Comparison of ENCODE assay signal across 8 cellular contexts in genomic region chr6:11975353-11975977, GRCh38. TPM values are rescaled to one million over a fixed set of nuclear protein-coding genes. Genes with fewer than 3 reads are reported as not detected.
DNase-seq lines count a peak whose midpoint lies in the region; ATAC-seq, FAIRE-seq and TF ChIP-seq lines count a peak whose summit lies in the region.

No MANE protein-coding gene starts in this region.

- peak overlapping the region in 1 of 2 experiments; percentile 38; a peak in 1 of 4 replicates for H3K9ac ChIP-seq in K562 (ENCODE audit: insufficient read depth in 1 of 2, low read depth in 2 of 2, low read length in 2 of 2)

- peaks cover 33% of the 10 kb centered on the region for H3K4me1 Mint-ChIP-seq in stimulated activated naive CD8-positive, alpha-beta T cell treated with anti-CD3 and anti-CD28 coated beads, Interleukin-15, amount 100 ng/mL, for 72 hours

- WGBS in K562 (ENCODE audit: insufficient coverage, low coverage, missing lambda C conversion rate): 53% methylated on average over 10 of the region's 14 CpGs

- intact Hi-C loops in K562 (cut with micrococcal nuclease) (loop anchor here (5.0 kb wide), 1 partner anchor 43 kb away; no protein-coding TSS in a partner anchor), PC-9 (cut with micrococcal nuclease; ENCODE audit: unreplicated experiment) (no loop called here)

- no peak overlapping the region for H3K27ac Mint-ChIP-seq in stimulated activated naive CD8-positive, alpha-beta T cell treated with anti-CD3 and anti-CD28 coated beads, Interleukin-15, amount 100 ng/mL, for 72 hours

- H3K79me2 ChIP-seq in K562 (ENCODE audit: control insufficient read depth, insufficient read depth, low read length) (no peaks in the 10 kb centered on the region), PC-9 (ENCODE audit: low read depth) (no peaks in the 10 kb centered on the region)

- no peaks in the 10 kb centered on the region for H3K27me3 Mint-ChIP-seq in stimulated activated naive CD8-positive, alpha-beta T cell treated with anti-CD3 and anti-CD28 coated beads, Interleukin-15, amount 100 ng/mL, for 72 hours

- BruUV-seq in K562 (replicated peaks; lab: Mats Ljungman, UMichigan): no TSS peak
- BruUV-seq in PC-9 (replicated peaks; lab: Mats Ljungman, UMichigan): no TSS peak

- H3K36me3 ChIP-seq in K562 (ENCODE audit: control insufficient read depth, insufficient read depth, low read length) (no peaks in the 10 kb centered on the region), PC-9 (ENCODE audit: low read depth) (no peaks in the 10 kb centered on the region)

- H3K4me3 Mint-ChIP-seq in stimulated activated naive CD8-positive, alpha-beta T cell treated with anti-CD3 and anti-CD28 coated beads, Interleukin-15, amount 100 ng/mL, for 72 hours: peak overlapping the region; percentile 1

- H3K4me3 ChIP-seq in Jurkat, Clone E6-1 (ENCODE audit: low read length): no peak overlapping the region
- H3K4me3 ChIP-seq in K562: no peak overlapping the region
- no peak overlapping the region for H3K4me3 ChIP-seq in PC-9

- peak overlapping the region; percentile 90 for H2AFZ ChIP-seq in K562 (ENCODE audit: low read depth, low read length)
- no peak overlapping the region for H2AFZ ChIP-seq in PC-9

- H4K20me1 ChIP-seq in K562 (replicated peaks; ENCODE audit: control insufficient read depth, insufficient read depth, low read length) (no peaks in the 10 kb centered on the region), PC-9 (ENCODE audit: insufficient read depth) (no peaks in the 10 kb centered on the region)

- CTCF ChIA-PET in K562 (lab: Yijun Ruan, JAX; ENCODE audit: low intra/inter-chr PET ratio): no interaction called here
- CTCF ChIA-PET in PC-9 (lab: Charles Lee): interaction anchor here (0.7 kb wide), 1 partner anchor 199 kb away, joined by 4 read pairs; no protein-coding TSS in a partner anchor

- in situ Hi-C loops in K562 (cut with MboI): no loop called here

- POLR2A ChIA-PET in K562 (lab: Yijun Ruan, JAX): interaction anchor here (0.6 to 1.6 kb wide), 5 partner anchors 13 to 100 kb away, joined by 3 to 4 read pairs (median 3); no protein-coding TSS in a partner anchor
- POLR2A ChIA-PET in PC-9 (lab: Charles Lee; ENCODE audit: unreplicated experiment): interaction anchor here (0.5 to 0.8 kb wide), 2 partner anchors 32 to 201 kb away, joined by 3 to 19 read pairs; no protein-coding TSS in a partner anchor

- ATAC-seq in GM21423 (IDR thresholded peaks at IDR 0.05; ENCODE audit: unreplicated experiment) (peak; percentile 87), K562 (peak; percentile 77)
- ATAC-seq in stimulated activated naive CD8-positive, alpha-beta T cell treated with anti-CD3 and anti-CD28 coated beads, Interleukin-15, amount 100 ng/mL, for 72 hours: peak; percentile 96

- peaks cover 3 to 22% of the 10 kb centered on the region in 2 experiments; a peak in 4 of 5 replicates for H3K4me1 ChIP-seq in K562 (replicated peaks in 1 of 2; ENCODE audit: control insufficient read depth in 2 of 2, insufficient read depth in 2 of 2, low read length in 2 of 2)
- peaks cover 9% of the 10 kb centered on the region; the same call in 1 of the 2 replicates for H3K4me1 ChIP-seq in PC-9 (replicated peaks; ENCODE audit: insufficient read depth)

- H3K27me3 ChIP-seq in K562 (ENCODE audit: control insufficient read depth in 2 of 2, insufficient read depth in 2 of 2, low read length in 2 of 2) (no peaks in the 10 kb centered on the region), PC-9 (ENCODE audit: insufficient read depth, low read depth) (no peaks in the 10 kb centered on the region)

- H3K9me3 ChIP-seq in K562 (replicated peaks; ENCODE audit: control insufficient read depth, insufficient read depth, low read depth, low read length) (peaks cover 3% of the 10 kb centered on the region; the same call in 1 of the 2 replicates), PC-9 (ENCODE audit: insufficient read depth, low read depth) (no peaks in the 10 kb centered on the region)

- no peaks in the 10 kb centered on the region for H3K9me1 ChIP-seq in K562 (ENCODE audit: control insufficient read depth, insufficient read depth, low read length)

- H3K9me2 ChIP-seq in PC-9 (ENCODE audit: insufficient read depth): no peaks in the 10 kb centered on the region

- 0 out of 4 replicates have a peak, but pooled peaks of 1 of the 2 experiments have one; percentile 10 for TF ChIP-seq RAD21 in K562 (CRISPR knock-in tag; conservative IDR thresholded peaks at IDR 0.05 in 1 of 2, IDR thresholded peaks at IDR 0.05 in 1 of 2)

- H3K27ac ChIP-seq in K562 (ENCODE audit: extremely low read depth, low read depth, low read length) (peak overlapping the region; percentile 15; the same call in 1 of the 3 replicates), PC-9 (no peak overlapping the region)

- DNase-seq in GM12892 (ENCODE audit: insufficient read length) (peak; percentile 23), K562 (ENCODE audit: extremely low read depth in 1 of 4, low spot score in 3 of 4) (peak; percentile 33 to 73 (median 54)), NCI-H345 treated with DMSO at 0.1 percent for 48 hours (lab: John Stamatoyannopoulos, UW; ENCODE audit: unreplicated experiment) (no peak), PC-9 (no peak), NK-92 (lab: John Stamatoyannopoulos, UW; ENCODE audit: unreplicated experiment) (no peak)
- peak; percentile 32 for DNase-seq in Jurkat, Clone E6-1 (ENCODE audit: low read depth, low spot score)
- DNase-seq in stimulated activated naive CD8-positive, alpha-beta T cell treated with anti-CD3 and anti-CD28 coated beads, Interleukin-15, amount 100 ng/mL, for 72 hours: peak; percentile 28 to 55

- no peaks in the 10 kb centered on the region for H3F3A ChIP-seq in PC-9 (ENCODE audit: insufficient read depth, low read depth)

- FAIRE-seq in GM12892 (lab: Jason Lieb, UNC) (peak; percentile 84), K562 (lab: Jason Lieb, UNC) (peak; percentile 80)

- H3K9me3 Mint-ChIP-seq in stimulated activated naive CD8-positive, alpha-beta T cell treated with anti-CD3 and anti-CD28 coated beads, Interleukin-15, amount 100 ng/mL, for 72 hours: no peaks in the 10 kb centered on the region

- TF ChIP-seq EP300 in K562 (IDR thresholded peaks at IDR 0.05; ENCODE audit: low read length): peak; percentile 45; the same call in 1 of the 2 replicates

- TF ChIP-seq CTCF in K562 (IDR thresholded peaks at IDR 0.05 in 2 of 3, conservative IDR thresholded peaks at IDR 0.05 in 1 of 3; ENCODE audit: insufficient read depth in 2 of 3, low read depth in 1 of 3, low read length in 3 of 3) (no peak), PC-9 (conservative IDR thresholded peaks at IDR 0.05) (no peak)

- H3K4me2 ChIP-seq in K562 (ENCODE audit: insufficient read depth, low read length) (0 out of 2 replicates have a peak overlapping the region, but pooled peaks have one; percentile 2), PC-9 (no peak overlapping the region)

- no peak for TF ChIP-seq POLR2A in GM12892 (IDR thresholded peaks at IDR 0.05; ENCODE audit: low read depth, low read length)
- TF ChIP-seq POLR2A in K562 (conservative IDR thresholded peaks at IDR 0.05): no peak

TF ChIP-seq in K562, 482 proteins besides CTCF, POLR2A, EP300 and RAD21 (continues in another document):
- peak in 1 of 2 experiments; percentile 65; a peak in 2 of 4 replicates for TF ChIP-seq RCOR1 (IDR thresholded peaks at IDR 0.05; ENCODE audit: borderline replicate concordance in 1 of 2, low read depth in 2 of 2, low read length in 2 of 2)
- TF ChIP-seq YY1 (IDR thresholded peaks at IDR 0.05; ENCODE audit: borderline replicate concordance in 1 of 3, control insufficient read depth in 1 of 3, extremely low read depth in 1 of 3, insufficient read depth in 3 of 3, insufficient read length in 1 of 3, insufficient replicate concordance in 2 of 3, low read depth in 1 of 3, low read length in 2 of 3): no peak
- no peak for TF ChIP-seq SFPQ (IDR thresholded peaks at IDR 0.05; ENCODE audit: low read depth, low read length)
- no peak for TF ChIP-seq SMARCA4 (IDR thresholded peaks at IDR 0.05)
- TF ChIP-seq GTF2E2 (tag; IDR thresholded peaks at IDR 0.05): no peak
- peak; percentile 47; the same call in 1 of the 2 replicates for TF ChIP-seq ELF1 (tag; IDR thresholded peaks at IDR 0.05)
- TF ChIP-seq TSC22D4 (tag; IDR thresholded peaks at IDR 0.05): no peak

RNA-seq across cellular contexts. Expression of gene HIVEP1, which starts 36.6 kb away (rescaled TPM):
- 19.0 TPM for polyA plus RNA-seq in GM12892 (2012; ENCODE audit: missing spikeins)
- 4.3 TPM for polyA plus RNA-seq in Jurkat, Clone E6-1 (2012; ENCODE audit: insufficient read depth, insufficient read length)
- total RNA-seq in K562 (2011; cell fraction: chromatin; rRNA removed; ENCODE audit: low replicate concordance): 53.0 and 162 TPM in 2 replicates
- total RNA-seq in K562 (2011; cell fraction: nucleolus; rRNA removed): 38.2 and 56.5 TPM in 2 replicates
- total RNA-seq in K562 (2011; cell fraction: nucleoplasm; rRNA removed): 82.4 and 142 TPM in 2 replicates
- total RNA-seq in K562 (2014; rRNA removed) (19.3 and 21.7 TPM in 2 replicates), K562 (2014; rRNA removed; fragmentation: Illumina TruSeq; extraction: Trizol) (33.3 and 37.1 TPM in 2 replicates), K562 (2015; rRNA removed; fragmentation: Illumina TruSeq; extraction: Trizol) (29.3 and 30.4 TPM in 2 replicates), K562 (2021) (25.8 and 28.8 TPM in 2 replicates), PC-9 (2021) (24.2 and 32.6 TPM in 2 replicates)
- polyA plus RNA-seq in K562 (2011; rRNA removed) (16.9 and 18.2 TPM in 2 replicates), K562 (2014; fragmentation: Illumina TruSeq; extraction: Trizol) (20.9 and 24.9 TPM in 2 replicates), K562 (2014; fragmentation: Nextera tagmentation; extraction: Ambion mirVana) (1 to 10 TPM; 6.0 to 6.2 TPM), K562 (2014; rRNA removed) (14.6 and 18.4 TPM in 2 replicates)
- 19.3 and 22.5 TPM in 2 replicates for polyA plus RNA-seq in K562 (2011; cell fraction: cytosol; rRNA removed)
- 35.9 and 42.5 TPM in 2 replicates for polyA plus RNA-seq in K562 (2011; cell fraction: nucleus; rRNA removed)
- polyA plus RNA-seq in K562 (2012): 11.0 and 12.9 TPM in 2 replicates
- polyA minus RNA-seq in K562 (2011; rRNA and poly(A)+ RNA removed): 64.9 and 75.2 TPM in 2 replicates
- 21.6 and 23.0 TPM in 2 replicates for polyA minus RNA-seq in K562 (2011; cell fraction: cytosol; rRNA and poly(A)+ RNA removed)
- 68.8 and 114 TPM in 2 replicates for polyA minus RNA-seq in K562 (2011; cell fraction: nucleus; rRNA and poly(A)+ RNA removed)

Comparison
In these comparisons a context has a peak if more than half of its experiments do, and no peak if none do; other contexts are left out.
1. DNase-seq: peak in GM12892 (single experiment), Jurkat, Clone E6-1 (single experiment), K562 (4 of 4) and stimulated activated naive CD8-positive, alpha-beta T cell treated with anti-CD3 and anti-CD28 coated beads, Interleukin-15, amount 100 ng/mL, for 72 hours (2 of 2); none in NCI-H345 treated with DMSO at 0.1 percent for 48 hours (single experiment), PC-9 (0 of 2) and NK-92 (single experiment).
2. Peak in every context shown above with its lines, with median percentiles within 50 percentile points of each other: ATAC-seq.